ENCODE assay signal across 9 cellular contexts in genomic region chr20:44644384-44645131, GRCh38. TPM values are rescaled to one million over a fixed set of nuclear protein-coding genes. Genes with fewer than 3 reads are reported as not detected.
DNase-seq lines count a peak whose midpoint lies in the region; ATAC-seq and TF ChIP-seq lines count a peak whose summit lies in the region.
"Had no signal": no experiment of that assay in that cellular context is flagged by ENCODE, and none has a peak within 500 bp of the region (broad histone marks: within the 10 kb centered on the region; RNA-seq: fewer than 3 reads in every experiment).

No MANE protein-coding gene starts in this region.

- no peaks in the 10 kb centered on the region for H3K27me3 Mint-ChIP-seq in stimulated activated naive CD8-positive, alpha-beta T cell treated with anti-CD3 and anti-CD28 coated beads, Interleukin-15, Interleukin-2, amounts not matched to agents 100 ng/mL and 50 ng/mL, for 24 hours

- H3K9me3 ChIP-seq in HUES64 (ENCODE audit: insufficient read depth, low read depth, low read length) (no peaks in the 10 kb centered on the region), gastroesophageal sphincter (no peaks in the 10 kb centered on the region)

- H3K27me3 ChIP-seq in HUES64 (ENCODE audit: insufficient read depth, low read length) = no peaks in the 10 kb centered on the region
- no peaks in the 10 kb centered on the region for H3K27me3 ChIP-seq in gastroesophageal sphincter

- H3K27ac ChIP-seq in HUES64 (ENCODE audit: low read depth, low read length) (peak overlapping the region; percentile 69), gastroesophageal sphincter (peak overlapping the region in 3 of 4 donors; percentile 72 to 81 (median 74))

- peak overlapping the region; percentile 7; the same call in 1 of the 2 replicates for H3K9ac ChIP-seq in HUES64 (ENCODE audit: low read depth, low read length)

- peaks cover 10% of the 10 kb centered on the region for H3K36me3 Mint-ChIP-seq in stimulated activated naive CD8-positive, alpha-beta T cell treated with anti-CD3 and anti-CD28 coated beads, Interleukin-15, Interleukin-2, amounts not matched to agents 100 ng/mL and 50 ng/mL, for 24 hours (ENCODE audit: low read depth)

- intact Hi-C loops in posterior vena cava (cut with DNase I) = no loop called here

- H3K36me3 ChIP-seq in HUES64 (ENCODE audit: insufficient read depth, low read length) = no peaks in the 10 kb centered on the region
- no peaks in the 10 kb centered on the region for H3K36me3 ChIP-seq in gastroesophageal sphincter

- no peak overlapping the region for H3K4me3 ChIP-seq in HUES64 (ENCODE audit: low read length)
- no peak overlapping the region for H3K4me3 ChIP-seq in gastroesophageal sphincter

- peak overlapping the region; percentile 39 for H3K4me3 Mint-ChIP-seq in stimulated activated naive CD8-positive, alpha-beta T cell treated with anti-CD3 and anti-CD28 coated beads, Interleukin-15, Interleukin-2, amounts not matched to agents 100 ng/mL and 50 ng/mL, for 24 hours

- WGBS in HUES64 = 89% methylated on average over 11 of the region's 11 CpGs
- 67 to 100% methylated on average over 1 to 2 of the region's 11 CpGs for WGBS in gastroesophageal sphincter (ENCODE audit: low coverage in 1 of 2), 2 donors

- peaks cover 88% of the 10 kb centered on the region for H3K4me1 Mint-ChIP-seq in stimulated activated naive CD8-positive, alpha-beta T cell treated with anti-CD3 and anti-CD28 coated beads, Interleukin-15, Interleukin-2, amounts not matched to agents 100 ng/mL and 50 ng/mL, for 24 hours (ENCODE audit: low read depth)

- H3K4me1 ChIP-seq in HUES64 (ENCODE audit: insufficient read depth, low read length) (peaks cover 49% of the 10 kb centered on the region), gastroesophageal sphincter (peaks cover 0 to 77% (median 32%) of the 10 kb centered on the region in 3 donors)

- TF ChIP-seq POLR2A in gastroesophageal sphincter (IDR thresholded peaks at IDR 0.05) = no peak

- no peak for TF ChIP-seq EP300 in gastroesophageal sphincter (IDR thresholded peaks at IDR 0.05)

- ATAC-seq in gastroesophageal sphincter = no peak
- ATAC-seq in GM18870 (IDR thresholded peaks at IDR 0.05; ENCODE audit: unreplicated experiment) = no peak

- peak; percentile 22 to 33 for DNase-seq in activated CD4-positive, alpha-beta T cell treated with anti-CD3 and anti-CD28 coated beads, Interleukin-2, amount 50 U/mL, for 4 hours
- DNase-seq in T1000 (lab: John Stamatoyannopoulos, UW) (no peak), putamen (ENCODE audit: low spot score) (no peak), posterior vena cava (ENCODE audit: low spot score) (no peak)
- DNase-seq: HCEC 1CT had no signal

- H3K9me3 Mint-ChIP-seq in stimulated activated naive CD8-positive, alpha-beta T cell treated with anti-CD3 and anti-CD28 coated beads, Interleukin-15, Interleukin-2, amounts not matched to agents 100 ng/mL and 50 ng/mL, for 24 hours = no peaks in the 10 kb centered on the region

- no peak for TF ChIP-seq CTCF in gastroesophageal sphincter (IDR thresholded peaks at IDR 0.05)

- peak overlapping the region; percentile 90 for H3K27ac Mint-ChIP-seq in stimulated activated naive CD8-positive, alpha-beta T cell treated with anti-CD3 and anti-CD28 coated beads, Interleukin-15, Interleukin-2, amounts not matched to agents 100 ng/mL and 50 ng/mL, for 24 hours

RNA-seq across cellular contexts. Expression of gene ADA, which starts 6.9 kb away (rescaled TPM):
- 15.4 TPM for polyA plus RNA-seq in HUES64 (2013, experiment 1 of 2)
- polyA plus RNA-seq in HUES64 (2013, experiment 2 of 2) = 19.7 TPM
- total RNA-seq in gastroesophageal sphincter = 10 to 100 TPM in 2 of 4 donors, 1 to 10 TPM in 2; 7.6 to 14.5 (median 10.4) TPM
- total RNA-seq in posterior vena cava = 10 to 100 TPM; 11.0 to 17.7 TPM

Comparison
In these comparisons a context has a peak if more than half of its experiments do, and no peak if none do; other contexts are left out.
1. DNase-seq: peak in activated CD4-positive, alpha-beta T cell treated with anti-CD3 and anti-CD28 coated beads, Interleukin-2, amount 50 U/mL, for 4 hours (2 of 2); none in T1000 (single experiment), putamen (single experiment) and posterior vena cava (single experiment).